ENCODE assay signal across 10 cellular contexts in genomic region chr18:2997846-2998599, GRCh38. TPM values are rescaled to one million over a fixed set of nuclear protein-coding genes. Genes with fewer than 3 reads are reported as not detected.
DNase-seq lines count a peak whose midpoint lies in the region; ATAC-seq and TF ChIP-seq lines count a peak whose summit lies in the region.
"Had no signal": no experiment of that assay in that cellular context is flagged by ENCODE, and none has a peak within 500 bp of the region (broad histone marks: within the 10 kb centered on the region; RNA-seq: fewer than 3 reads in every experiment).

No MANE protein-coding gene starts in this region.

- peaks cover 75% of the 10 kb centered on the region for H3K4me1 Mint-ChIP-seq in HFFc6 (ENCODE audit: low read depth)

- peak overlapping the region; percentile 81; the same call in 1 of the 2 replicates for H3K27ac Mint-ChIP-seq in HFFc6
- peak overlapping the region; percentile 89 to 96 for H3K27ac Mint-ChIP-seq in activated naive CD4-positive, alpha-beta T cell treated with anti-CD3 and anti-CD28 coated beads, Interleukin-2, amount 50 U/mL, for 72 hours

- DNase-seq in HFFc6 (no peak), left ventricle myocardium superior (no peak), SK-N-DZ (ENCODE audit: low spot score) (no peak)
- no peak for DNase-seq in activated naive CD4-positive, alpha-beta T cell treated with anti-CD3 and anti-CD28 coated beads, Interleukin-2, amount 50 U/mL, for 72 hours (ENCODE audit: low spot score in 2 of 2)
- DNase-seq: PC-9; stimulated activated naive CD4-positive, alpha-beta T cell treated with Interleukin-2 at 50 U/mL for 16 hours had no signal

- H3K9ac ChIP-seq in skeletal muscle tissue (ENCODE audit: low read depth in 1 of 3, low read length in 3 of 3), result peak overlapping the region in 2 of 3 donors; percentile 26 to 35

- peaks cover 10 to 18% (median 13%) of the 10 kb centered on the region in 3 donors for H3K4me1 ChIP-seq in skeletal muscle tissue (ENCODE audit: control insufficient read depth in 3 of 3, insufficient read depth in 3 of 3, low read length in 3 of 3)

- no peaks in the 10 kb centered on the region for H3K27me3 Mint-ChIP-seq in HFFc6 (ENCODE audit: insufficient read depth)

- peak overlapping the region; percentile 54 for H3K27ac ChIP-seq in skeletal muscle tissue (ENCODE audit: low read depth, low read length)
- H3K27ac ChIP-seq: PC-9 had no signal

- ATAC-seq in activated naive CD4-positive, alpha-beta T cell treated with anti-CD3 and anti-CD28 coated beads, Interleukin-2, amount 50 U/mL, for 72 hours, result no peak
- peak; percentile 75 for ATAC-seq in left ventricle myocardium superior
- no peak for ATAC-seq in GM18858 (IDR thresholded peaks at IDR 0.05; ENCODE audit: unreplicated experiment)
- ATAC-seq in GM21576 (IDR thresholded peaks at IDR 0.05; ENCODE audit: unreplicated experiment), result no peak
- no peak for ATAC-seq in HG03039 (IDR thresholded peaks at IDR 0.05; ENCODE audit: unreplicated experiment)

- H3K36me3 Mint-ChIP-seq in HFFc6 (ENCODE audit: low read depth), result peaks cover 32% of the 10 kb centered on the region
- peaks cover 7 to 45% of the 10 kb centered on the region in 2 donors for H3K36me3 Mint-ChIP-seq in activated naive CD4-positive, alpha-beta T cell treated with anti-CD3 and anti-CD28 coated beads, Interleukin-2, amount 50 U/mL, for 72 hours

- H3K4me3 Mint-ChIP-seq in HFFc6, result peak overlapping the region; percentile 4; the same call in 1 of the 2 replicates

- H3K9me3 ChIP-seq in skeletal muscle tissue (ENCODE audit: control insufficient read depth in 3 of 3, low read length in 3 of 3), result no peaks in the 10 kb centered on the region

- no peak for TF ChIP-seq CTCF in HFFc6 (IDR thresholded peaks at IDR 0.05)

- H3K36me3 ChIP-seq in skeletal muscle tissue (ENCODE audit: control insufficient read depth in 3 of 3, insufficient read depth in 3 of 3, low read length in 3 of 3), result no peaks in the 10 kb centered on the region

- peak overlapping the region in 1 of 3 donors; percentile 4 for H3K4me3 ChIP-seq in skeletal muscle tissue (ENCODE audit: low read length in 3 of 3)
- H3K4me3 ChIP-seq: PC-9 had no signal

- H3K27me3 ChIP-seq in skeletal muscle tissue (ENCODE audit: control insufficient read depth in 3 of 3, insufficient read depth in 3 of 3, low read length in 3 of 3), result no peaks in the 10 kb centered on the region

- intact Hi-C loops in left ventricle myocardium superior (cut with micrococcal nuclease), result loop anchor here (10.0 kb wide), 1 partner anchor 67 kb away; no protein-coding TSS in a partner anchor

- H3K9me3 Mint-ChIP-seq in HFFc6, result peaks cover 5% of the 10 kb centered on the region; the same call in 1 of the 2 replicates
- no peaks in the 10 kb centered on the region for H3K9me3 Mint-ChIP-seq in activated naive CD4-positive, alpha-beta T cell treated with anti-CD3 and anti-CD28 coated beads, Interleukin-2, amount 50 U/mL, for 72 hours

RNA-seq across cellular contexts. Expression of gene LPIN2, which starts 14.9 kb away (rescaled TPM):
- total RNA-seq in HFFc6 (2021; fragmentation: NEBNext Ultra II Directional; extraction: Animal tissue kit (Norgen Biotek cat#: 25700)), result 10 to 100 TPM; 24.6 to 27.7 (median 26.3) TPM
- 100 to 1,000 TPM in 1 of 2 donors, 10 to 100 TPM in 1; 66.0 to 113 TPM for total RNA-seq in activated naive CD4-positive, alpha-beta T cell treated with anti-CD3 and anti-CD28 coated beads, Interleukin-2, amount 50 U/mL, for 72 hours
- total RNA-seq in left ventricle myocardium superior (10.6 TPM), skeletal muscle tissue (11.0 TPM)
- polyA plus RNA-seq in SK-N-DZ (2014; cell fraction: cytosol; rRNA removed), result 12.1 and 16.6 TPM in 2 replicates
- polyA plus RNA-seq in SK-N-DZ (2014; cell fraction: nucleus; rRNA removed), result 15.4 and 16.2 TPM in 2 replicates
